In the genomic region with DNA sequence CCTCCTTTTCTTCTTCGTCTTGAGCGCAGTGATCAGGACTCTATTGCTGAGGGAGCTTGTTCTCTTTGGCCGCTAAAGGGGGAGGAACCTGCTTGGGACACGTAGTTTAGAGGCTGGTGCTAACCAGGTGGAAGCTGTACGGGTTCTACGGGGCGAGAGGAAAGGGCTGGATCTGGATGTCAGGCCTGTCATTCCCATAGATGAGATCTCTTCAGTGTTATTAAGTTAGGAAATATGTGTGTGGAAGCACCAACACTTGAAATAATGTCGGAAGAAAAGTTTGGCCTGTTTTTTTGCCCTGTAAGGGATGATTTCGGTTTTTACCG, we compare ENCODE assay signal across 8 cellular contexts. TPM values are rescaled to one million over a fixed set of nuclear protein-coding genes. Genes with fewer than 3 reads are reported as not detected.
DNase-seq lines count a peak whose midpoint lies in the region; ATAC-seq and TF ChIP-seq lines count a peak whose summit lies in the region.

No MANE protein-coding gene starts in this region.

- TF ChIP-seq POLR2A in Peyer's patch (IDR thresholded peaks at IDR 0.05) (no peak), breast epithelium (IDR thresholded peaks at IDR 0.05) (no peak)

- TF ChIP-seq CTCF in Peyer's patch (IDR thresholded peaks at IDR 0.05) (no peak), breast epithelium (IDR thresholded peaks at IDR 0.05) (no peak), kidney epithelial cell (IDR thresholded peaks at IDR 0.05; ENCODE audit: insufficient read depth, low read length, poor library complexity, severe bottlenecking) (no peak)

- H3K27me3 ChIP-seq in Peyer's patch (no peaks in the 10 kb centered on the region), breast epithelium (no peaks in the 10 kb centered on the region), kidney epithelial cell (ENCODE audit: control insufficient read depth, insufficient read depth, low read length) (no peaks in the 10 kb centered on the region)

- DNase-seq in COLO829 (ENCODE audit: low spot score) = peak; percentile 66
- DNase-seq in Peyer's patch = peak in 2 of 3 donors; percentile 29 to 62
- no peak for DNase-seq in breast epithelium (ENCODE audit: low spot score in 2 of 2)
- no peak for DNase-seq in kidney epithelial cell (ENCODE audit: low read depth)
- peak; percentile 13 for DNase-seq in stimulated activated CD4-positive, alpha-beta T cell treated with anti-CD3 and anti-CD28 coated beads, Interleukin-4, amount 100 ng/mL, for 1 hour
- no peak for DNase-seq in cerebellar nuclear complex (lab: John Stamatoyannopoulos, UW)

- H3K36me3 ChIP-seq in Peyer's patch (peaks cover 0 to 29% (median 0%) of the 10 kb centered on the region in 3 donors), breast epithelium (no peaks in the 10 kb centered on the region), kidney epithelial cell (ENCODE audit: control insufficient read depth, insufficient read depth, low read length) (no peaks in the 10 kb centered on the region)

- ATAC-seq in GM18873 (IDR thresholded peaks at IDR 0.05; ENCODE audit: low FRiP score, unreplicated experiment) = peak; percentile 24
- peak; percentile 47 for ATAC-seq in HG03066 (IDR thresholded peaks at IDR 0.05; ENCODE audit: low read depth, unreplicated experiment)

- intact Hi-C loops in breast epithelium (cut with DNase I; ENCODE audit: low total_unique reads) = no loop called here

- H3K27ac ChIP-seq in Peyer's patch (peak overlapping the region; percentile 82 to 91 (median 90)), breast epithelium (peak overlapping the region; percentile 90 to 97)

- H3K4me1 ChIP-seq in Peyer's patch (peaks cover 0 to 29% (median 11%) of the 10 kb centered on the region in 4 donors), breast epithelium (peaks cover 0 to 12% of the 10 kb centered on the region in 2 donors)

- H3K4me3 ChIP-seq in Peyer's patch = peak overlapping the region; percentile 71 to 95 (median 87)
- peak overlapping the region; percentile 79 to 93 (median 89) for H3K4me3 ChIP-seq in breast epithelium
- peak overlapping the region; percentile 70 for H3K4me3 ChIP-seq in kidney epithelial cell (ENCODE audit: low read depth, low read length)

- H3K9me3 ChIP-seq in Peyer's patch (no peaks in the 10 kb centered on the region), breast epithelium (no peaks in the 10 kb centered on the region)

RNA-seq across cellular contexts. Expression of gene SRP72, which starts 0.6 kb away (rescaled TPM):
- total RNA-seq in Peyer's patch (100 to 1,000 TPM in 1 of 4 donors, 10 to 100 TPM in 3; 28.9 to 191 (median 38.4) TPM), breast epithelium (10 to 100 TPM; 60.6 to 74.8 (median 71.8) TPM), kidney epithelial cell (75.5 and 76.9 TPM in 2 replicates)

RNA-seq across cellular contexts. Expression of gene PAICS, which starts 32.0 kb away (rescaled TPM):
- total RNA-seq in Peyer's patch = 10 to 100 TPM; 21.7 to 30.5 (median 25.4) TPM
- 10 to 100 TPM; 31.8 to 37.2 (median 35.1) TPM for total RNA-seq in breast epithelium
- 74.0 and 88.5 TPM in 2 replicates for total RNA-seq in kidney epithelial cell

RNA-seq across cellular contexts. Expression of gene PPAT, which starts 32.6 kb away (rescaled TPM):
- 1 to 10 TPM; 1.6 to 5.0 (median 2.3) TPM for total RNA-seq in Peyer's patch
- total RNA-seq in breast epithelium = 1 to 10 TPM; 5.6 to 8.9 (median 6.6) TPM
- 13.9 and 15.5 TPM in 2 replicates for total RNA-seq in kidney epithelial cell

RNA-seq across cellular contexts. Expression of gene ARL9, which starts 37.5 kb away (rescaled TPM):
- total RNA-seq in Peyer's patch = not detected
- total RNA-seq in breast epithelium = not detected
- 0.29 and 0.68 TPM in 2 replicates for total RNA-seq in kidney epithelial cell

Comparison
In these comparisons a context has a peak if more than half of its experiments do, and no peak if none do; other contexts are left out.
1. DNase-seq: peak in COLO829 (single experiment), Peyer's patch (2 of 3) and stimulated activated CD4-positive, alpha-beta T cell treated with anti-CD3 and anti-CD28 coated beads, Interleukin-4, amount 100 ng/mL, for 1 hour (single experiment); none in breast epithelium (0 of 2), kidney epithelial cell (single experiment) and cerebellar nuclear complex (0 of 2).
2. Peak in every context shown above with its lines, with median percentiles within 50 percentile points of each other: H3K4me3 ChIP-seq.